ENCODE assay signal across 27 cellular contexts in the genomic region with DNA sequence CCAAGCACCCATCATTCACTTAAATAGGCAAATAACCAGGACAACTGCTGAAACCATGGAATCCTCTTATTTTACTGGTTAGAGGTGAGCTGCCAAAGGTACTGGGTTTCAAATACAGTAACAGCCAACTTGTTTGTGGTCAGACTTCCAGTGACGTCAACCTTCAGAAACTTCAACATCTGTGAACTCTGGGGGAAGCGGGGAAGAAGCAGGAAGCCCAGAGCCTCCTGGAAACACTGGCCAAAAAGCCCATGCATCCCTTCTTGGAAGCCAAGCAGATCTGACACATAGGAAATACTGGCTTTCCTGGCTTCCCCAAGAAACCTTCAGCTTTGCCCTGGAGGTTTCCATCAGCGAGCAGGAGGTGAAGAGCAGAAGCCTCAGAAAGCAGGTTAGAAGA. TPM values are rescaled to one million over a fixed set of nuclear protein-coding genes. Genes with fewer than 3 reads are reported as not detected.
DNase-seq lines count a peak whose midpoint lies in the region; ATAC-seq and TF ChIP-seq lines count a peak whose summit lies in the region.
"Had no signal": no experiment of that assay in that cellular context is flagged by ENCODE, and none has a peak within 500 bp of the region (broad histone marks: within the 10 kb centered on the region; RNA-seq: fewer than 3 reads in every experiment).

No MANE protein-coding gene starts in this region.

- H4K20me1 ChIP-seq in osteoblast (ENCODE audit: insufficient read depth, low read length): no peaks in the 10 kb centered on the region

- BruUV-seq in A673 (replicated peaks; lab: Mats Ljungman, UMichigan): no TSS peak

- no peak overlapping the region for H2AFZ ChIP-seq in osteoblast (ENCODE audit: low read length)

- H3K4me3 ChIP-seq in MG63: no peak overlapping the region
- H3K4me3 ChIP-seq in cardiac fibroblast (replicated peaks in 1 of 2; ENCODE audit: low read depth in 2 of 2, low read length in 2 of 2): no peak overlapping the region
- no peak overlapping the region for H3K4me3 ChIP-seq in osteoblast (ENCODE audit: insufficient read depth, low read length)
- no peak overlapping the region for H3K4me3 ChIP-seq in A673 (ENCODE audit: low read depth, low read length, poor library complexity, severe bottlenecking)
- H3K4me3 ChIP-seq: gastroesophageal sphincter, thyroid gland had no signal

- no peak overlapping the region for H3K4me2 ChIP-seq in osteoblast (ENCODE audit: insufficient read depth, low read length)

- intact Hi-C loops in A673 (cut with micrococcal nuclease; ENCODE audit: unreplicated experiment): no loop called here

- H3K27ac ChIP-seq in osteoblast (ENCODE audit: low read depth, low read length) (no peak overlapping the region), A673 (ENCODE audit: low read depth, low read length, poor library complexity, severe bottlenecking) (no peak overlapping the region)
- H3K27ac ChIP-seq: epithelial cell of prostate, gastroesophageal sphincter, thyroid gland had no signal

- CTCF ChIA-PET in A673 (lab: Charles Lee): no interaction called here

- H3K79me2 ChIP-seq in osteoblast (ENCODE audit: insufficient read depth, low read length): no peaks in the 10 kb centered on the region

- no peak for TF ChIP-seq CTCF in cardiac fibroblast (IDR thresholded peaks at IDR 0.05; ENCODE audit: low read depth, low read length)
- no peak for TF ChIP-seq CTCF in osteoblast (IDR thresholded peaks at IDR 0.05; ENCODE audit: extremely low read depth, low read depth, low read length)
- TF ChIP-seq CTCF in A673 (conservative IDR thresholded peaks at IDR 0.05; ENCODE audit: low read depth, low read length): no peak

- no peak for ATAC-seq in stimulated activated naive CD8-positive, alpha-beta T cell treated with anti-CD3 and anti-CD28 coated beads, Interleukin-15, Interleukin-2, amounts not matched to agents 100 U/mL and 50 U/mL, for 24 hours
- ATAC-seq: gastroesophageal sphincter had no signal

- no peaks in the 10 kb centered on the region for H3K36me3 ChIP-seq in MG63
- no peaks in the 10 kb centered on the region for H3K36me3 ChIP-seq in osteoblast (ENCODE audit: insufficient read depth, low read length)
- H3K36me3 ChIP-seq in A673 (ENCODE audit: insufficient read depth, low read length, poor library complexity, severe bottlenecking): no peaks in the 10 kb centered on the region
- H3K36me3 ChIP-seq: gastroesophageal sphincter, thyroid gland had no signal

- POLR2A ChIA-PET in A673 (lab: Charles Lee; ENCODE audit: low non-redundant PET): interaction anchor here (0.7 kb wide), 1 partner anchor 355 kb away, joined by 3 read pairs; no protein-coding TSS in a partner anchor

- DNase-seq in EH (ENCODE audit: low read depth) (peak; percentile 31), MG63 (peak; percentile 86), cardiac fibroblast (ENCODE audit: low read depth in 2 of 2) (peak; percentile 40 to 47), osteoblast (ENCODE audit: insufficient read length, low spot score, missing footprints) (peak; percentile 87), A673 (ENCODE audit: low spot score) (no peak), NCI-H2227 (lab: John Stamatoyannopoulos, UW; ENCODE audit: unreplicated experiment) (no peak), AG08396 (ENCODE audit: low spot score) (no peak)
- no peak for DNase-seq in stimulated activated naive CD8-positive, alpha-beta T cell treated with anti-CD3 and anti-CD28 coated beads, Interleukin-15, Interleukin-2, amounts not matched to agents 100 U/mL and 50 U/mL, for 24 hours
- DNase-seq: activated CD4-positive, alpha-beta memory T cell treated with anti-CD3 and anti-CD28 coated beads, Interleukin-2, amount 10 ng/mL, durations not matched to agents 7 days and 5 days; activated effector memory CD4-positive, alpha-beta T cell treated with anti-CD3 and anti-CD28 coated beads, Interleukin-2, amount 50 U/mL, for 16 hours; central memory CD4-positive, alpha-beta T cell; H9; KBM-7; kidney glomerular epithelial cell; NCI-H1694; NCI-H226; NCI-H82; nucleus accumbens; Right ventricle myocardium superior; stimulated activated CD4-positive, alpha-beta T cell treated with anti-CD3 and anti-CD28 coated beads, Interleukin-4, amount 100 ng/mL, for 1 hour; T1000; thyroid gland had no signal

- H3K27me3 ChIP-seq in MG63 (no peaks in the 10 kb centered on the region), osteoblast (ENCODE audit: insufficient read depth, low read length) (peaks cover 17% of the 10 kb centered on the region), A673 (replicated peaks; ENCODE audit: insufficient read depth, low read depth, low read length, poor library complexity) (peaks cover 17% of the 10 kb centered on the region)

- H3K4me1 ChIP-seq in osteoblast (ENCODE audit: insufficient read depth, low read length) (no peaks in the 10 kb centered on the region), A673 (ENCODE audit: insufficient read depth, low read length, poor library complexity, severe bottlenecking) (no peaks in the 10 kb centered on the region)
- H3K4me1 ChIP-seq: thyroid gland had no signal

- H3K9me3 ChIP-seq in MG63: no peaks in the 10 kb centered on the region
- no peaks in the 10 kb centered on the region for H3K9me3 ChIP-seq in osteoblast (ENCODE audit: low read depth, low read length)
- no peaks in the 10 kb centered on the region for H3K9me3 ChIP-seq in A673 (ENCODE audit: low read depth, low read length, poor library complexity, severe bottlenecking)
- H3K9me3 ChIP-seq: gastroesophageal sphincter, thyroid gland had no signal

RNA-seq across cellular contexts. Expression of a gene that starts 4.9 kb away (rescaled TPM):
- not detected in 2 replicates for total RNA-seq in MG63 (2014; rRNA removed; shearing (Covaris generic); ENCODE audit: low replicate concordance)
- total RNA-seq in osteoblast (0.29 and 0.36 TPM in 2 replicates), A673 (2021) (0.04 and 0.41 TPM in 2 replicates)
- total RNA-seq: activated CD4-positive, alpha-beta memory T cell treated with anti-CD3 and anti-CD28 coated beads, Interleukin-2, amount 10 ng/mL, durations not matched to agents 7 days and 5 days; B cell; myocyte; OCI-LY7 had no signal

RNA-seq across cellular contexts. Expression of a gene that starts 52.2 kb away (rescaled TPM):
- total RNA-seq in MG63 (2014; rRNA removed; shearing (Covaris generic); ENCODE audit: low replicate concordance): 20.0 and 20.5 TPM in 2 replicates
- 45.2 and 46.9 TPM in 2 replicates for total RNA-seq in osteoblast
- 57.1 and 59.8 TPM in 2 replicates for total RNA-seq in A673 (2021)

Comparison
In these comparisons a context has a peak if more than half of its experiments do, and no peak if none do; other contexts are left out.
1. DNase-seq: peak in EH (single experiment), MG63 (single experiment), cardiac fibroblast (2 of 2) and osteoblast (single experiment); none in stimulated activated naive CD8-positive, alpha-beta T cell treated with anti-CD3 and anti-CD28 coated beads, Interleukin-15, Interleukin-2, amounts not matched to agents 100 U/mL and 50 U/mL, for 24 hours (single experiment), A673 (single experiment), NCI-H2227 (single experiment) and AG08396 (single experiment).